Comparison of ENCODE assay signal across 31 cellular contexts in the genomic region with DNA sequence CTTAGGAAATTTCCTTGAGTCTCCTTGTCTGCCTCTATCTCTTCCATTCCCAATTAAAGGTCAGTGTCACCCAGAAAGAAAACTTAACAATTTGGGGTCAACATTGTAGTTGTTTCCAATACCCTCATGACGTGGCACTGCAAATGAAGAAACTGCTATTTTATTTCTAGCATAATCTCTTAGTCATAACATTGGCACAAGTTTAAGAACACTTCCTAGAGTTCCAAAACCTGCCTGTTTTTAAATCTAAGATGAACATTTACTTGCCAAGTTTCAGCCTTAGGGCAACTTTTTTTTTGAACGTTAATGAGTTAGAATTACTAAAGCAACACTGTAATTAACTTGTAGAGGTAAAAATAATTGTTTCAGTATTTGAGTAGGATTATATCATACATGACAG.
"Had no signal": no experiment of that assay in that cellular context is flagged by ENCODE, and none has a peak within 500 bp of the region (broad histone marks: within the 10 kb centered on the region; RNA-seq: fewer than 3 reads in every experiment).

No MANE protein-coding gene starts in this region.

- H3K9me3 ChIP-seq: adrenal gland, lower lobe of right lung, right lobe of liver, upper lobe of left lung had no signal

- H3K27ac ChIP-seq: adrenal gland, left lung, lower lobe of right lung, neural progenitor cell, right lobe of liver, upper lobe of left lung had no signal

- H3K4me3 ChIP-seq: adrenal gland, left lung, lower lobe of right lung, neural progenitor cell, right lobe of liver, upper lobe of left lung had no signal

- H3K4me1 Mint-ChIP-seq: natural killer cell; neural progenitor cell; stimulated activated effector memory CD8-positive, alpha-beta T cell treated with anti-CD3 and anti-CD28 coated beads, Interleukin-12 subunit alpha, Interleukin-12 subunit beta, amount 100 ng/mL, for 72 hours had no signal

- H3K4me2 ChIP-seq: neural progenitor cell had no signal

- ATAC-seq: left lung; lower lobe of right lung; natural killer cell; right lobe of liver; stimulated activated effector memory CD8-positive, alpha-beta T cell treated with anti-CD3 and anti-CD28 coated beads, Interleukin-12 subunit alpha, Interleukin-12 subunit beta, amount 100 ng/mL, for 72 hours; T-helper 17 cell had no signal

- H3K9ac ChIP-seq: neural progenitor cell had no signal

- H2AFZ ChIP-seq: neural progenitor cell had no signal

- FAIRE-seq: small intestine had no signal

- H3K27me3 Mint-ChIP-seq: activated CD4-positive, alpha-beta memory T cell treated with anti-CD3 and anti-CD28 coated beads for 36 hours; activated CD4-positive, alpha-beta T cell treated with anti-CD3 and anti-CD28 coated beads, Interleukin-2, amount 10 ng/mL, durations not matched to agents 24 days and 14 days; activated naive CD8-positive, alpha-beta T cell treated with anti-CD3 and anti-CD28 coated beads for 36 hours; dendritic cell treated with granulocyte-macrophage colony-stimulating factor and Interleukin-4, amounts not matched to agents 40 ng/mL and 50 ng/mL, for 4 days; stimulated activated naive CD8-positive, alpha-beta T cell treated with anti-CD3 and anti-CD28 coated beads, Interleukin-15, Interleukin-2, amounts not matched to agents 100 ng/mL and 50 ng/mL, for 24 hours; T-helper 17 cell had no signal

- DNase-seq: activated CD4-positive, alpha-beta memory T cell treated with anti-CD3 and anti-CD28 coated beads for 36 hours; activated CD4-positive, alpha-beta T cell treated with anti-CD3 and anti-CD28 coated beads, Interleukin-2, amount 10 ng/mL, durations not matched to agents 24 days and 14 days; activated CD4-positive, CD25-positive, alpha-beta regulatory T cell treated with anti-CD3 and anti-CD28 coated beads, Interleukin-2, amount 50 U/mL, for 72 hours; activated CD8-positive, alpha-beta memory T cell treated with anti-CD3 and anti-CD28 coated beads, Interleukin-2, amount 50 U/mL, for 4 hours; activated effector memory CD4-positive, alpha-beta T cell treated with anti-CD3 and anti-CD28 coated beads, Interleukin-2, amount 50 U/mL, for 16 hours; activated naive CD4-positive, alpha-beta T cell treated with anti-CD3 and anti-CD28 coated beads for 36 hours; activated naive CD8-positive, alpha-beta T cell treated with anti-CD3 and anti-CD28 coated beads for 36 hours; activated T-cell treated with anti-CD3 and anti-CD28 coated beads, Interleukin-2, amount 50 U/mL, for 1 hour; adrenal gland; aorta; caudate nucleus; effector CD4-positive, alpha-beta T cell; foreskin fibroblast; left lung; lower lobe of right lung; mesendoderm; natural killer cell; occipital lobe; right lobe of liver; small intestine; stimulated activated CD4-positive, alpha-beta T cell treated with anti-CD3 and anti-CD28 coated beads, Interleukin-4, amount 100 ng/mL, for 24 hours; SW 1271; T-helper 17 cell; T1000; upper lobe of left lung had no signal

- H3K9me3 Mint-ChIP-seq: dendritic cell treated with granulocyte-macrophage colony-stimulating factor and Interleukin-4, amounts not matched to agents 40 ng/mL and 50 ng/mL, for 4 days; neural progenitor cell had no signal

- H3K27me3 ChIP-seq: adrenal gland, left lung, neural progenitor cell, right lobe of liver, upper lobe of left lung had no signal

- H3K4me1 ChIP-seq: adrenal gland, left lung, lower lobe of right lung, neural progenitor cell, upper lobe of left lung had no signal

- H3K36me3 ChIP-seq: adrenal gland, left lung, lower lobe of right lung, neural progenitor cell, right lobe of liver, upper lobe of left lung had no signal

- H3K27ac Mint-ChIP-seq: activated CD4-positive, alpha-beta memory T cell treated with anti-CD3 and anti-CD28 coated beads for 36 hours; activated CD4-positive, alpha-beta T cell treated with anti-CD3 and anti-CD28 coated beads, Interleukin-2, amount 10 ng/mL, durations not matched to agents 24 days and 14 days; activated naive CD4-positive, alpha-beta T cell treated with anti-CD3 and anti-CD28 coated beads for 36 hours; activated naive CD8-positive, alpha-beta T cell treated with anti-CD3 and anti-CD28 coated beads for 36 hours; activated T-helper 1 cell treated with anti-CD3 and anti-CD28 coated beads, Interleukin-12 subunit alpha, Interleukin-12 subunit beta, Interleukin-2, Interleukin-4 antibody, amounts not matched to agents 30 ng/mL and 10 ng/mL and 1 ng/mL, durations not matched to agents 14 hours and 24 hours and 36 hours; dendritic cell treated with granulocyte-macrophage colony-stimulating factor and Interleukin-4, amounts not matched to agents 40 ng/mL and 50 ng/mL, for 4 days; natural killer cell; neural progenitor cell; stimulated activated effector memory CD8-positive, alpha-beta T cell treated with anti-CD3 and anti-CD28 coated beads, Interleukin-12 subunit alpha, Interleukin-12 subunit beta, amount 100 ng/mL, for 72 hours; stimulated activated naive CD8-positive, alpha-beta T cell treated with anti-CD3 and anti-CD28 coated beads, Interleukin-15, Interleukin-2, amounts not matched to agents 100 ng/mL and 50 ng/mL, for 24 hours; T-helper 17 cell had no signal

- H3K4me3 Mint-ChIP-seq: activated CD4-positive, alpha-beta memory T cell treated with anti-CD3 and anti-CD28 coated beads for 36 hours; activated CD4-positive, alpha-beta T cell treated with anti-CD3 and anti-CD28 coated beads, Interleukin-2, amount 10 ng/mL, durations not matched to agents 24 days and 14 days; activated naive CD4-positive, alpha-beta T cell treated with anti-CD3 and anti-CD28 coated beads for 36 hours; activated naive CD8-positive, alpha-beta T cell treated with anti-CD3 and anti-CD28 coated beads for 36 hours; activated T-helper 1 cell treated with anti-CD3 and anti-CD28 coated beads, Interleukin-12 subunit alpha, Interleukin-12 subunit beta, Interleukin-2, Interleukin-4 antibody, amounts not matched to agents 30 ng/mL and 10 ng/mL and 1 ng/mL, durations not matched to agents 14 hours and 24 hours and 36 hours; brain; dendritic cell treated with granulocyte-macrophage colony-stimulating factor and Interleukin-4, amounts not matched to agents 40 ng/mL and 50 ng/mL, for 4 days; natural killer cell; neural progenitor cell; stimulated activated effector memory CD8-positive, alpha-beta T cell treated with anti-CD3 and anti-CD28 coated beads, Interleukin-12 subunit alpha, Interleukin-12 subunit beta, amount 100 ng/mL, for 72 hours; stimulated activated naive CD8-positive, alpha-beta T cell treated with anti-CD3 and anti-CD28 coated beads, Interleukin-15, Interleukin-2, amounts not matched to agents 100 ng/mL and 50 ng/mL, for 24 hours; T-helper 17 cell had no signal

- H3K36me3 Mint-ChIP-seq: natural killer cell; neural progenitor cell; stimulated activated effector memory CD8-positive, alpha-beta T cell treated with anti-CD3 and anti-CD28 coated beads, Interleukin-12 subunit alpha, Interleukin-12 subunit beta, amount 100 ng/mL, for 72 hours had no signal
